In genomic region chr12:16914853-16915252, GRCh38 we compare ENCODE assay signal across 40 cellular contexts.
"Had no signal": no experiment of that assay in that cellular context is flagged by ENCODE, and none has a peak within 500 bp of the region (broad histone marks: within the 10 kb centered on the region; RNA-seq: fewer than 3 reads in every experiment).

No MANE protein-coding gene starts in this region.

- ATAC-seq: activated naive CD4-positive, alpha-beta T cell treated with anti-CD3 and anti-CD28 coated beads, Interleukin-2, amount 50 U/mL, for 72 hours; activated naive CD8-positive, alpha-beta T cell treated with anti-CD3 and anti-CD28 coated beads, Interleukin-2, amount 50 U/mL, for 24 hours; activated T-cell treated with anti-CD3 and anti-CD28 coated beads, Interleukin-2, amount 50 U/mL, for 4 hours; activated T-cell treated with anti-CD3 and anti-CD28 coated beads, Interleukin-2, amount 50 U/mL, for 72 hours; activated T-helper 17 cell treated with anti-CD3 and anti-CD28 coated beads, Interleukin-2, amount 50 U/mL, for 72 hours; body of pancreas had no signal

- H3K27me3 Mint-ChIP-seq: activated naive CD4-positive, alpha-beta T cell treated with anti-CD3 and anti-CD28 coated beads, Interleukin-2, amount 10 ng/mL, durations not matched to agents 7 days and 5 days; activated naive CD4-positive, alpha-beta T cell treated with anti-CD3 and anti-CD28 coated beads, Interleukin-2, amount 50 U/mL, for 24 hours; activated naive CD8-positive, alpha-beta T cell; activated naive CD8-positive, alpha-beta T cell treated with anti-CD3 and anti-CD28 coated beads for 36 hours; activated naive CD8-positive, alpha-beta T cell treated with anti-CD3 and anti-CD28 coated beads, Interleukin-2, amount 10 ng/mL, durations not matched to agents 7 days and 5 days; activated naive CD8-positive, alpha-beta T cell treated with anti-CD3 and anti-CD28 coated beads, Interleukin-2, amount 50 U/mL, for 24 hours; activated T-cell treated with anti-CD3 and anti-CD28 coated beads, Interleukin-2, amount 50 U/mL, for 24 hours; activated T-helper 17 cell treated with anti-CD3 and anti-CD28 coated beads, Interleukin-2, amount 50 U/mL, for 72 hours; brain; central memory CD8-positive, alpha-beta T cell had no signal

- H3K4me3 ChIP-seq: adrenal gland, ascending aorta, body of pancreas, breast epithelium, cardiac muscle cell had no signal

- H3K9me3 ChIP-seq: adrenal gland, ascending aorta, body of pancreas had no signal

- H3K36me3 Mint-ChIP-seq: activated naive CD4-positive, alpha-beta T cell treated with anti-CD3 and anti-CD28 coated beads, Interleukin-2, amount 10 ng/mL, durations not matched to agents 7 days and 5 days; activated naive CD4-positive, alpha-beta T cell treated with anti-CD3 and anti-CD28 coated beads, Interleukin-2, amount 50 U/mL, for 24 hours; activated naive CD8-positive, alpha-beta T cell; activated naive CD8-positive, alpha-beta T cell treated with anti-CD3 and anti-CD28 coated beads for 36 hours; activated naive CD8-positive, alpha-beta T cell treated with anti-CD3 and anti-CD28 coated beads, Interleukin-2, amount 10 ng/mL, durations not matched to agents 7 days and 5 days; brain had no signal

- H3K27ac ChIP-seq: adrenal gland, ascending aorta, body of pancreas, brain microvascular endothelial cell, breast epithelium, cardiac muscle cell had no signal

- H3K4me1 Mint-ChIP-seq: activated naive CD4-positive, alpha-beta T cell treated with anti-CD3 and anti-CD28 coated beads, Interleukin-2, amount 10 ng/mL, durations not matched to agents 7 days and 5 days; activated naive CD4-positive, alpha-beta T cell treated with anti-CD3 and anti-CD28 coated beads, Interleukin-2, amount 50 U/mL, for 24 hours; activated naive CD8-positive, alpha-beta T cell treated with anti-CD3 and anti-CD28 coated beads for 36 hours; activated naive CD8-positive, alpha-beta T cell treated with anti-CD3 and anti-CD28 coated beads, Interleukin-2, amount 10 ng/mL, durations not matched to agents 7 days and 5 days; activated naive CD8-positive, alpha-beta T cell treated with anti-CD3 and anti-CD28 coated beads, Interleukin-2, amount 50 U/mL, for 24 hours; activated T-helper 17 cell treated with anti-CD3 and anti-CD28 coated beads, Interleukin-2, amount 50 U/mL, for 72 hours; brain; central memory CD8-positive, alpha-beta T cell had no signal

- FAIRE-seq: astrocyte, bronchial epithelial cell had no signal

- H3K27me3 ChIP-seq: adrenal gland, ascending aorta, body of pancreas, brain microvascular endothelial cell, breast epithelium, cardiac muscle cell had no signal

- DNase-seq: activated effector memory CD4-positive, alpha-beta T cell treated with anti-CD3 and anti-CD28 coated beads, Interleukin-2, amount 50 U/mL, for 16 hours; activated effector memory CD4-positive, alpha-beta T cell treated with Interleukin-2 at 50 U/mL for 16 hours; activated gamma-delta T cell; activated gamma-delta T cell treated with Interleukin-2 at 50 U/mL for 16 hours; activated naive CD4-positive, alpha-beta T cell; activated naive CD4-positive, alpha-beta T cell treated with anti-CD3 and anti-CD28 coated beads for 36 hours; activated naive CD4-positive, alpha-beta T cell treated with anti-CD3 and anti-CD28 coated beads, Interleukin-2, amount 10 ng/mL, durations not matched to agents 7 days and 5 days; activated naive CD4-positive, alpha-beta T cell treated with anti-CD3 and anti-CD28 coated beads, Interleukin-2, amount 50 U/mL, for 16 hours; activated naive CD4-positive, alpha-beta T cell treated with Interleukin-2 at 50 U/mL for 16 hours; activated naive CD8-positive, alpha-beta T cell treated with anti-CD3 and anti-CD28 coated beads for 36 hours; activated naive CD8-positive, alpha-beta T cell treated with anti-CD3 and anti-CD28 coated beads, Interleukin-2, amount 10 ng/mL, durations not matched to agents 7 days and 5 days; activated naive CD8-positive, alpha-beta T cell treated with anti-CD3 and anti-CD28 coated beads, Interleukin-2, amount 50 U/mL, for 24 hours; activated T-cell treated with anti-CD3 and anti-CD28 coated beads, Interleukin-2, amount 50 U/mL, for 1 hour; activated T-cell treated with anti-CD3 and anti-CD28 coated beads, Interleukin-2, amount 50 U/mL, for 24 hours; activated T-cell treated with anti-CD3 and anti-CD28 coated beads, Interleukin-2, amount 50 U/mL, for 4 hours; activated T-cell treated with anti-CD3 and anti-CD28 coated beads, Interleukin-2, amount 50 U/mL, for 48 hours; activated T-cell treated with anti-CD3 and anti-CD28 coated beads, Interleukin-2, amount 50 U/mL, for 72 hours; adrenal gland; amniotic stem cell; amygdala; anterior cingulate cortex; aorta; body of pancreas; brain microvascular endothelial cell; caudate nucleus; central memory CD4-positive, alpha-beta T cell; cerebellar nuclear complex had no signal

- H3K4me3 Mint-ChIP-seq: activated naive CD4-positive, alpha-beta T cell treated with anti-CD3 and anti-CD28 coated beads for 36 hours; activated naive CD4-positive, alpha-beta T cell treated with anti-CD3 and anti-CD28 coated beads, Interleukin-2, amount 10 ng/mL, durations not matched to agents 7 days and 5 days; activated naive CD4-positive, alpha-beta T cell treated with anti-CD3 and anti-CD28 coated beads, Interleukin-2, amount 50 U/mL, for 24 hours; activated naive CD8-positive, alpha-beta T cell; activated naive CD8-positive, alpha-beta T cell treated with anti-CD3 and anti-CD28 coated beads for 36 hours; activated naive CD8-positive, alpha-beta T cell treated with anti-CD3 and anti-CD28 coated beads, Interleukin-2, amount 10 ng/mL, durations not matched to agents 7 days and 5 days; activated naive CD8-positive, alpha-beta T cell treated with anti-CD3 and anti-CD28 coated beads, Interleukin-2, amount 50 U/mL, for 24 hours; activated T-cell treated with anti-CD3 and anti-CD28 coated beads, Interleukin-2, amount 50 U/mL, for 24 hours; activated T-cell treated with anti-CD3 and anti-CD28 coated beads, Interleukin-2, amount 50 U/mL, for 4 hours; activated T-cell treated with anti-CD3 and anti-CD28 coated beads, Interleukin-2, amount 50 U/mL, for 72 hours; activated T-helper 1 cell treated with anti-CD3 and anti-CD28 coated beads, Interleukin-12 subunit alpha, Interleukin-12 subunit beta, Interleukin-2, Interleukin-4 antibody, amounts not matched to agents 30 ng/mL and 10 ng/mL and 1 ng/mL, durations not matched to agents 14 hours and 24 hours and 36 hours; activated T-helper 17 cell treated with anti-CD3 and anti-CD28 coated beads, Interleukin-2, amount 50 U/mL, for 72 hours; brain; central memory CD8-positive, alpha-beta T cell had no signal

- H3K4me1 ChIP-seq: adrenal gland, ascending aorta, body of pancreas, breast epithelium had no signal

- H3K27ac Mint-ChIP-seq: activated naive CD4-positive, alpha-beta T cell treated with anti-CD3 and anti-CD28 coated beads for 36 hours; activated naive CD4-positive, alpha-beta T cell treated with anti-CD3 and anti-CD28 coated beads, Interleukin-2, amount 10 ng/mL, durations not matched to agents 7 days and 5 days; activated naive CD4-positive, alpha-beta T cell treated with anti-CD3 and anti-CD28 coated beads, Interleukin-2, amount 50 U/mL, for 72 hours; activated naive CD8-positive, alpha-beta T cell; activated naive CD8-positive, alpha-beta T cell treated with anti-CD3 and anti-CD28 coated beads for 36 hours; activated naive CD8-positive, alpha-beta T cell treated with anti-CD3 and anti-CD28 coated beads, Interleukin-2, amount 10 ng/mL, durations not matched to agents 7 days and 5 days; activated naive CD8-positive, alpha-beta T cell treated with anti-CD3 and anti-CD28 coated beads, Interleukin-2, amount 50 U/mL, for 24 hours; activated T-cell treated with anti-CD3 and anti-CD28 coated beads, Interleukin-2, amount 50 U/mL, for 24 hours; activated T-cell treated with anti-CD3 and anti-CD28 coated beads, Interleukin-2, amount 50 U/mL, for 72 hours; activated T-helper 1 cell treated with anti-CD3 and anti-CD28 coated beads, Interleukin-12 subunit alpha, Interleukin-12 subunit beta, Interleukin-2, Interleukin-4 antibody, amounts not matched to agents 30 ng/mL and 10 ng/mL and 1 ng/mL, durations not matched to agents 14 hours and 24 hours and 36 hours; activated T-helper 17 cell treated with anti-CD3 and anti-CD28 coated beads, Interleukin-2, amount 50 U/mL, for 72 hours; activated T-helper 2 cell treated with anti-CD3 and anti-CD28 coated beads, Interferon-gamma antibody, Interleukin-2, Interleukin-4, amounts not matched to agents 10 μg/mL and 5 μg/mL and 100 μg/mL, durations not matched to agents 14 hours and 24 hours and 36 hours; brain had no signal

- H3K36me3 ChIP-seq: adrenal gland, ascending aorta, brain microvascular endothelial cell, breast epithelium, cardiac muscle cell had no signal
